ENCODE assay signal across 15 cellular contexts in the genomic region with DNA sequence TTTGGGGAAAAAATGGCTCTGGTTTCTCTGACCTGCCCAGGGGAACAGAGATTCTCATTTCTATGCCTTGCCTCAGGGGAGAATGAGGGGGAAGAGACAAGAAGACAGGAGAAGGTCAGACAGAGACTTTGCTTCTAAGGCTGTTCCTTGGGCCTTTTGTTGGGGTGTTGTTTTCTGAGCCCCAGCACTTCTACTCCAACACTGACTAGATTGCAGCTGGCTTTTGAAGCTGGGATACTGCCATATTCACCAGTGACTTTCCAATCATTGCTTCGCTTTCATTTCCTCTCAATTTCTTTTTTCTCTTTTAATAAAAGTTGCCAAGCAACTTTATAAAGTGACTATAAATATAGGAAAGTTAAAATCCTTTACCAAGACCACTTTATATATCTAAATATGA.
DNase-seq lines count a peak whose midpoint lies in the region; ATAC-seq and TF ChIP-seq lines count a peak whose summit lies in the region.
"Had no signal": no experiment of that assay in that cellular context is flagged by ENCODE, and none has a peak within 500 bp of the region (broad histone marks: within the 10 kb centered on the region; RNA-seq: fewer than 3 reads in every experiment).

No MANE protein-coding gene starts in this region.

- no peak for TF ChIP-seq EP300 in esophagus muscularis mucosa (IDR thresholded peaks at IDR 0.05)

- H3K4me1 Mint-ChIP-seq in MCF 10A (ENCODE audit: insufficient read depth, unreplicated experiment) (peaks cover 13% of the 10 kb centered on the region), neural progenitor cell (peaks cover 16% of the 10 kb centered on the region)
- H3K4me1 Mint-ChIP-seq: CD14-positive monocyte had no signal

- H3K9me3 Mint-ChIP-seq in MCF 10A (ENCODE audit: unreplicated experiment) (peaks cover 6% of the 10 kb centered on the region), neural progenitor cell (peaks cover 3% of the 10 kb centered on the region)
- H3K9me3 Mint-ChIP-seq: CD8-positive, alpha-beta T cell; H9 had no signal

- POLR2A ChIA-PET in MCF 10A (lab: Yijun Ruan, JAX), result interaction anchor here (0.6 kb wide), 1 partner anchor 733 kb away, joined by 3 read pairs; no protein-coding TSS in a partner anchor

- no peaks in the 10 kb centered on the region for H4K20me1 ChIP-seq in neural progenitor cell (ENCODE audit: low read depth)

- H3K9me3 ChIP-seq in breast epithelium (no peaks in the 10 kb centered on the region), esophagus muscularis mucosa (no peaks in the 10 kb centered on the region), neural progenitor cell (ENCODE audit: low read depth) (no peaks in the 10 kb centered on the region)

- BruUV-seq in MCF 10A (replicated peaks; lab: Mats Ljungman, UMichigan), result no TSS peak

- no peaks in the 10 kb centered on the region for H3K36me3 Mint-ChIP-seq in MCF 10A (ENCODE audit: insufficient read depth, unreplicated experiment)
- H3K36me3 Mint-ChIP-seq in neural progenitor cell, result no peaks in the 10 kb centered on the region
- H3K36me3 Mint-ChIP-seq: CD14-positive monocyte; CD8-positive, alpha-beta T cell had no signal

- TF ChIP-seq CTCF in breast epithelium (IDR thresholded peaks at IDR 0.05) (no peak), MCF 10A (IDR thresholded peaks at IDR 0.05; ENCODE audit: unreplicated experiment) (no peak), esophagus muscularis mucosa (IDR thresholded peaks at IDR 0.05) (no peak), neural progenitor cell (IDR thresholded peaks at IDR 0.05) (no peak)

- H3K9ac ChIP-seq in neural progenitor cell, result no peak overlapping the region

- no peaks in the 10 kb centered on the region for H3K79me2 ChIP-seq in neural progenitor cell (ENCODE audit: low read depth)

- H3K4me3 ChIP-seq in breast epithelium, result no peak overlapping the region
- H3K4me3 ChIP-seq in esophagus muscularis mucosa, result no peak overlapping the region
- no peak overlapping the region for H3K4me3 ChIP-seq in neural progenitor cell

- TF ChIP-seq POLR2A in breast epithelium (IDR thresholded peaks at IDR 0.05) (no peak), esophagus muscularis mucosa (IDR thresholded peaks at IDR 0.05; ENCODE audit: low read depth) (no peak)

- H3F3A ChIP-seq in neural progenitor cell (ENCODE audit: low read depth), result no peaks in the 10 kb centered on the region

- H3K4me3 Mint-ChIP-seq in MCF 10A (ENCODE audit: unreplicated experiment) (no peak overlapping the region), neural progenitor cell (no peak overlapping the region)
- H3K4me3 Mint-ChIP-seq: CD14-positive monocyte; CD8-positive, alpha-beta T cell; H9 had no signal

- no peak overlapping the region for H2AFZ ChIP-seq in neural progenitor cell (replicated peaks)

- H3K36me3 ChIP-seq in breast epithelium (no peaks in the 10 kb centered on the region), esophagus muscularis mucosa (no peaks in the 10 kb centered on the region), neural progenitor cell (no peaks in the 10 kb centered on the region)

- no peak overlapping the region for H3K4me2 ChIP-seq in neural progenitor cell

- H3K27me3 Mint-ChIP-seq in MCF 10A (ENCODE audit: insufficient read depth, unreplicated experiment) (no peaks in the 10 kb centered on the region), neural progenitor cell (ENCODE audit: insufficient read depth, low read depth) (no peaks in the 10 kb centered on the region)

- ATAC-seq in GM19328 (IDR thresholded peaks at IDR 0.05; ENCODE audit: unreplicated experiment) (no peak), HG02981 (IDR thresholded peaks at IDR 0.05; ENCODE audit: unreplicated experiment) (no peak)
- ATAC-seq: CD8-positive, alpha-beta T cell had no signal

- WGBS in esophagus muscularis mucosa, result 61% methylated on average over 1 of the region's 1 CpG

- no peaks in the 10 kb centered on the region for H3K27me3 ChIP-seq in breast epithelium
- no peaks in the 10 kb centered on the region for H3K27me3 ChIP-seq in esophagus muscularis mucosa
- no peaks in the 10 kb centered on the region for H3K27me3 ChIP-seq in neural progenitor cell

- H3K27ac Mint-ChIP-seq in MCF 10A (ENCODE audit: low read depth, unreplicated experiment) (no peak overlapping the region), neural progenitor cell (peak overlapping the region; percentile 59)
- H3K27ac Mint-ChIP-seq: CD14-positive monocyte; CD8-positive, alpha-beta T cell; H9 had no signal

- H3K27ac ChIP-seq in breast epithelium (peak overlapping the region; percentile 13 to 26), esophagus muscularis mucosa (replicated peaks in 1 of 4) (peak overlapping the region in 3 of 4 donors; percentile 2 to 51 (median 3)), neural progenitor cell (no peak overlapping the region)
- H3K27ac ChIP-seq: 22Rv1 had no signal

- DNase-seq in breast epithelium (ENCODE audit: low spot score in 2 of 2) (no peak), MCF 10A (ENCODE audit: unreplicated experiment) (no peak), esophagus muscularis mucosa (ENCODE audit: extremely low spot score) (no peak), neural progenitor cell (ENCODE audit: low spot score) (no peak), NCI-H2029 treated with DMSO at 0.1 percent for 48 hours (lab: John Stamatoyannopoulos, UW) (no peak)
- DNase-seq: CD8-positive, alpha-beta T cell; DMS153; DMS79 treated with DMSO at 0.1 percent for 48 hours; EL; GOT3; H9 had no signal

- intact Hi-C loops in breast epithelium (cut with DNase I; ENCODE audit: low total_unique reads), result no loop called here
- intact Hi-C loops in MCF 10A (cut with micrococcal nuclease), result loop anchor here (10.0 kb wide), 1 partner anchor 383 kb away; no protein-coding TSS in a partner anchor
- intact Hi-C loops in esophagus muscularis mucosa (cut with DNase I), result no loop called here

- CTCF ChIA-PET in MCF 10A (lab: Yijun Ruan, JAX), result interaction anchor here (0.6 to 3.0 kb wide), 2 partner anchors 8 to 10 kb away, joined by 3 to 17 read pairs; no protein-coding TSS in a partner anchor

- H3K4me1 ChIP-seq in breast epithelium (peaks cover 0 to 6% of the 10 kb centered on the region in 2 donors), esophagus muscularis mucosa (peaks cover 6 to 37% (median 28%) of the 10 kb centered on the region in 4 donors), neural progenitor cell (no peaks in the 10 kb centered on the region)
